ENCODE assay signal across 1 cellular context in genomic region chr6:135183532-135184440, GRCh38.
A peak's percentile ranks its signal among the peaks of the same experiment; 100 is the strongest.
TF ChIP-seq lines count a peak whose summit lies in the region.

No MANE protein-coding gene starts in this region.

TF ChIP-seq in K562, 482 proteins besides CTCF, POLR2A, EP300 and RAD21 (continued from another document and continues in another):
- TF ChIP-seq CHAMP1 (IDR thresholded peaks at IDR 0.05) (peak; percentile 82; the same call in 1 of the 2 replicates), DNMT1 (IDR thresholded peaks at IDR 0.05) (no peak), CREB5 (CRISPR knock-in tag; IDR thresholded peaks at IDR 0.05) (no peak), ZFP36 (IDR thresholded peaks at IDR 0.05; ENCODE audit: low read depth, low read length, partially characterized antibody) (no peak), ZNF696 (CRISPR knock-in tag; conservative IDR thresholded peaks at IDR 0.05) (no peak), EZH2 (IDR thresholded peaks at IDR 0.05; ENCODE audit: borderline replicate concordance, low read depth, low read length) (no peak), ZNF280A (IDR thresholded peaks at IDR 0.05; ENCODE audit: low read depth, partially characterized antibody) (no peak), ZNF639 (CRISPR knock-in tag; conservative IDR thresholded peaks at IDR 0.05 in 1 of 2, IDR thresholded peaks at IDR 0.05 in 1 of 2) (0 out of 4 replicates have a peak, but pooled peaks of 1 of the 2 experiments have one; percentile 59), ID3 (CRISPR knock-in tag; IDR thresholded peaks at IDR 0.05) (no peak), ID3 (tag; IDR thresholded peaks at IDR 0.05) (0 out of 2 replicates have a peak, but pooled peaks have one; percentile 24), FOXJ3 (CRISPR knock-in tag; IDR thresholded peaks at IDR 0.05) (no peak; the same call in 1 of the 2 replicates), HDAC1 (IDR thresholded peaks at IDR 0.05) (no peak; a peak in 1 of 4 replicates), HOMEZ (CRISPR knock-in tag; IDR thresholded peaks at IDR 0.05) (no peak), ZBTB33 (CRISPR knock-in tag; IDR thresholded peaks at IDR 0.05) (peak; percentile 45; the same call in 1 of the 2 replicates), ZNF324 (CRISPR knock-in tag; IDR thresholded peaks at IDR 0.05) (0 out of 2 replicates have a peak, but pooled peaks have one; percentile 35), SRSF7 (optimal IDR thresholded peaks at IDR 0.05; ENCODE audit: low read depth, low read length) (no peak), ELK3 (CRISPR knock-in tag; IDR thresholded peaks at IDR 0.05) (no peak), ESRRA (IDR thresholded peaks at IDR 0.05; ENCODE audit: borderline replicate concordance, low read depth) (0 out of 2 replicates have a peak, but pooled peaks have one; percentile 46), ZNF174 (CRISPR knock-in tag; IDR thresholded peaks at IDR 0.05) (no peak), CUX1 (CRISPR knock-in tag; IDR thresholded peaks at IDR 0.05) (no peak), ZNF318 (IDR thresholded peaks at IDR 0.05; ENCODE audit: borderline replicate concordance in 1 of 2, low read depth in 1 of 2) (no peak), ERF (CRISPR knock-in tag; IDR thresholded peaks at IDR 0.05) (no peak), ZKSCAN8 (CRISPR knock-in tag; IDR thresholded peaks at IDR 0.05) (no peak), LCOR (CRISPR knock-in tag; IDR thresholded peaks at IDR 0.05) (no peak), HDGF (IDR thresholded peaks at IDR 0.05) (no peak), MCM2 (IDR thresholded peaks at IDR 0.05; ENCODE audit: low read depth) (no peak)
